ENCODE assay signal across 8 cellular contexts in the genomic region with DNA sequence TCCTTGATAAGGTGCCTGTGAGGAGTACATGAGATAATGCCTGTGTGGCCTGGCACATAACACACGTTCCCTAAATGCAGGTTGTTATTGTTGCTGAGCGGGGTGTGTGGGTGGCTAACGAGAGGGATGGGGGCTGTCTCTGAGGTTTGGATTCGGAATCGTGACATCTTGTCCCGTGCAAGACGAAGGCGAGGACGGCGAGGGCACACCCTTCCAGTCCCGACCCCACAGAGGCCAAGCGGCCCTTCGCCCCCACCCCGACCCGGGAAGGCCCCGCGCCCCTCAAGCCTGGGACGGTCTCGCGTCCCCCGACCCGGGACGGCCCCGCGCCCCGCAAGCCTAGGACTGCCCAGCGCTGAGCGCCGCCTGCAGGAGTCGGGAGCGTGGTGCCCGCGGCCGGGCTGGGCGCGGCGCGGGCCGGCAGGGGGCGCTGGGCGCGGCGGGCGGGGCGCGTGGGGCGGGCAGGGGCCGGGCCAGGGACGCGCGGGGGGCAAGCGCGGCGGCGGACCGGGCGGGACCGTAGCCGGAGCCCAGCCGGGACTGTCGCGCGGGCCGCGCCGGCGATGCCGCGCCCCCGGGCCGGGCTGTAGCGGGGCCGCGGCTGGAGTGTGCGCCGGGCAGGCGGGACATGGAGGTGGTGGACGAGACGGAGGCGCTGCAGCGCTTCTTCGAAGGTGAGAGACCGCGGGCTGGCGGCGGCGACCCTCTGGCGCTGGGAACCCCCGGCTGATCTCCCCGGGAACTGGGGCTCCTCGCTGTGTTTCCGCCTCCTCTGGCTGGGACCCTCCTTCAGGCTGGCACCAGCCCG. TPM values are rescaled to one million over a fixed set of nuclear protein-coding genes. Genes with fewer than 3 reads are reported as not detected.
DNase-seq lines count a peak whose midpoint lies in the region; ATAC-seq and TF ChIP-seq lines count a peak whose summit lies in the region.

MYRF (plus strand) TSS at position 520 of the 808 bp plus-strand sequence; CDS start at position 629, 109 bp downstream.

- peak within 1 kb of the TSS; percentile 71 for H3K9ac ChIP-seq in HUES64 (ENCODE audit: low read depth, low read length)

- TF ChIP-seq CTCF in activated B cell treated with CpG ODN at 0.5 μM for 24 hours (IDR thresholded peaks at IDR 0.05) (no peak), cardiac fibroblast (IDR thresholded peaks at IDR 0.05; ENCODE audit: low read depth, low read length) (peak; percentile 30)

- DNase-seq in Daoy (ENCODE audit: low read depth), result peak; percentile 67
- DNase-seq in activated B cell treated with CpG ODN at 0.5 μM for 24 hours, result peak; percentile 67
- DNase-seq in cardiac fibroblast (ENCODE audit: low read depth in 2 of 2), result peak; percentile 26 to 42
- DNase-seq in kidney tubule cell (ENCODE audit: low spot score), result peak; percentile 69
- DNase-seq in stimulated activated CD4-positive, alpha-beta T cell treated with anti-CD3 and anti-CD28 coated beads, Interleukin-2, amount 100 ng/mL, for 48 hours, result peak; percentile 59 to 62

- peaks cover 30% of the 10 kb centered on the region for H3K27me3 ChIP-seq in HUES64 (ENCODE audit: insufficient read depth, low read length)

- POLR2A ChIA-PET in activated B cell treated with CpG ODN at 0.5 μM for 24 hours (lab: Charles Lee), result no interaction called here

- H3K9me3 ChIP-seq in HUES64 (ENCODE audit: insufficient read depth, low read depth, low read length), result no peaks in the 10 kb centered on the region

- ATAC-seq in activated B cell treated with CpG ODN at 0.5 μM for 24 hours (ENCODE audit: low read depth), result peak; percentile 67
- ATAC-seq in GM19455 (IDR thresholded peaks at IDR 0.05; ENCODE audit: unreplicated experiment), result no peak
- ATAC-seq in HG03045 (IDR thresholded peaks at IDR 0.05; ENCODE audit: unreplicated experiment), result no peak

- no peaks in the 10 kb centered on the region for H3K36me3 ChIP-seq in HUES64 (ENCODE audit: insufficient read depth, low read length)

- H3K4me3 ChIP-seq in HUES64 (ENCODE audit: low read length) (peak within 1 kb of the TSS; percentile 74), cardiac fibroblast (replicated peaks in 1 of 2; ENCODE audit: low read depth in 2 of 2, low read length in 2 of 2) (peak within 1 kb of the TSS; percentile 46 to 65)

- H3K9me3 Mint-ChIP-seq in activated B cell treated with CpG ODN at 0.5 μM for 24 hours, result no peaks in the 10 kb centered on the region

- peaks cover 21% of the 10 kb centered on the region for H3K4me1 Mint-ChIP-seq in activated B cell treated with CpG ODN at 0.5 μM for 24 hours

- 5% methylated on average over 93 of the region's 93 CpGs for WGBS in HUES64

- peaks cover 34% of the 10 kb centered on the region for H3K27me3 Mint-ChIP-seq in activated B cell treated with CpG ODN at 0.5 μM for 24 hours

- no peak within 1 kb of the TSS for H3K27ac ChIP-seq in HUES64 (ENCODE audit: low read depth, low read length)

- H3K36me3 Mint-ChIP-seq in activated B cell treated with CpG ODN at 0.5 μM for 24 hours (ENCODE audit: low read depth), result no peaks in the 10 kb centered on the region

- no peak within 1 kb of the TSS for H3K27ac Mint-ChIP-seq in activated B cell treated with CpG ODN at 0.5 μM for 24 hours

- intact Hi-C loops in activated B cell treated with CpG ODN at 0.5 μM for 24 hours (cut with micrococcal nuclease), result loop anchor here (1.0 to 5.0 kb wide), 2 partner anchors 24 to 40 kb away; partner anchors contain the start of genes FEN1 and TMEM258

- CTCF ChIA-PET in activated B cell treated with CpG ODN at 0.5 μM for 24 hours (lab: Charles Lee), result interaction anchor here (1.2 to 1.8 kb wide), 3 partner anchors 18 to 356 kb away, joined by 3 to 8 read pairs (median 4); no protein-coding TSS in a partner anchor

- peak within 1 kb of the TSS; percentile 77 for H3K4me3 Mint-ChIP-seq in activated B cell treated with CpG ODN at 0.5 μM for 24 hours

- peaks cover 32% of the 10 kb centered on the region for H3K4me1 ChIP-seq in HUES64 (ENCODE audit: insufficient read depth, low read length)

RNA-seq across cellular contexts. Expression of gene MYRF, which starts in this region (rescaled TPM):
- total RNA-seq in Daoy (2014; rRNA removed; shearing (Covaris generic)), result 0.68 and 2.1 TPM in 2 replicates
- polyA plus RNA-seq in HUES64 (2013, experiment 1 of 2), result 3.8 TPM
- polyA plus RNA-seq in HUES64 (2013, experiment 2 of 2), result 4.8 TPM
- total RNA-seq in activated B cell treated with CpG ODN at 0.5 μM for 24 hours, result 0.78 and 1.0 TPM in 2 replicates
